8 cellular contexts compared by ENCODE assay signal in the genomic region with DNA sequence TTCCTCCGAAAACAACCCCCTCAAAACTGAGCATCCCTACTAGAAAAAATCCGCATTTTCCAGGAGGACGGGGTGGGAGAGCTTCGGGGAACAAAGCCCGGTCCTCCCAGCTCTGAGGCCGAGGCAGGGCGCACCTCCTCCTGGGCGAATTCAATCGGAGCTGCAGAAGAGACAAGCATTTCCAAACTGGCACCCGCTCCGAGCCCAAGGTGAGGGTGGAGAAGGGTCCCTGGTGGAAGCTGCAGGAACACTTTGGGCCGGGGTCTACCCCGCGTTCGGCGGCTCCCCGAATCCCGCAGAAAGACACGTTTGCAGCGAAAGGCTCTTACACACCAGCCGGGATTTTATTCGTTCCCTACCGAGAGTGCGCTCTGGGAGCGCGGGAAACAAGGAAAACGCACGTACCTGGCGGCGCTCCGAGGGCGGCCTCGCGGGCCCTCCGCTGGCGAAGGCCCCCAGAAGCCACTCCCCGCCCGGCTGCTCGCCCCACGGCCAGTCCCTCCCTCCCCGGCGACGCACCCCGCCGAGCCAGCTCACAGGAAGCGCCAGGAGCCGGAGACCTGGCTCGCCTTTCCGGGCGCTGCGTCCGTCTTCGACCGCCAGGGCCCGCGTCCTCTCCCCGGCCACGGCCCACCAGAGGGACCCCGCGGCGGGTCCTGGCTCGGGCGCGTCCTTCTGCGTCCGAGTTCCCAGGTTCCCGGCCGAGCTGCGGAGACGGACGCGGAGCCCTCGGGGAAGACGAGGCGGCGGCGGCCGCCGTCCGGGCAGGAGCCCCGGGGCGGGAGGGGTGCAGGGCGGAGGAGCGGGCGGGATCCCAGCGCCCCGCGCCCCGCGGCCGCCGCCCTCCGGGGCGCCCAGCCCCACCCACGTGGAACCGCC. TPM values are rescaled to one million over a fixed set of nuclear protein-coding genes. Genes with fewer than 3 reads are reported as not detected.
A peak's percentile ranks its signal among the peaks of the same experiment; 100 is the strongest.
DNase-seq lines count a peak whose midpoint lies in the region; ATAC-seq and TF ChIP-seq lines count a peak whose summit lies in the region.

No MANE protein-coding gene starts in this region.

- intact Hi-C loops in left cardiac atrium (cut with DNase I) = no loop called here
- intact Hi-C loops in posterior vena cava (cut with DNase I) = no loop called here

- peaks cover 18% of the 10 kb centered on the region for H3K4me1 ChIP-seq in RWPE2 (ENCODE audit: insufficient read depth, poor library complexity, severe bottlenecking)

- no peak for TF ChIP-seq EP300 in Ishikawa (IDR thresholded peaks at IDR 0.05; ENCODE audit: borderline replicate concordance)

- peak; percentile 36 for ATAC-seq in GM21576 (IDR thresholded peaks at IDR 0.05; ENCODE audit: unreplicated experiment)
- ATAC-seq in RWPE2 (ENCODE audit: low read depth) = peak; percentile 58
- peak; percentile 67 to 71 for ATAC-seq in left cardiac atrium

- peak overlapping the region; percentile 86 for H3K4me3 ChIP-seq in RWPE2 (ENCODE audit: severe bottlenecking)

- no peak for TF ChIP-seq CTCF in RWPE2 (IDR thresholded peaks at IDR 0.05; ENCODE audit: poor library complexity, severe bottlenecking)

- peaks cover 5% of the 10 kb centered on the region; the same call in 1 of the 2 replicates for H3K36me3 ChIP-seq in RWPE2 (ENCODE audit: low read depth)

- no peak for TF ChIP-seq RAD21 in Ishikawa (IDR thresholded peaks at IDR 0.05; ENCODE audit: low read depth)

- H3K27me3 ChIP-seq in RWPE2 (ENCODE audit: insufficient read depth, poor library complexity, severe bottlenecking) = no peaks in the 10 kb centered on the region

- peak; percentile 78 for DNase-seq in ELF-1 (ENCODE audit: low read depth, low spot score)
- DNase-seq in RWPE2 (ENCODE audit: low spot score) = peak; percentile 96
- DNase-seq in left cardiac atrium = peak; percentile 93
- DNase-seq in posterior vena cava (ENCODE audit: low spot score) = peak; percentile 97
- no peak for DNase-seq in iPS-NIHi7 (ENCODE audit: extremely low spot score)

- peak overlapping the region; percentile 93 for H3K27ac ChIP-seq in RWPE2 (ENCODE audit: poor library complexity, severe bottlenecking)
- H3K27ac ChIP-seq in angular gyrus (ENCODE audit: low read depth, low read length) = peak overlapping the region; percentile 48

- no peaks in the 10 kb centered on the region for H3K9me3 ChIP-seq in RWPE2 (ENCODE audit: severe bottlenecking)

TF ChIP-seq in Ishikawa, 13 proteins besides CTCF, POLR2A, EP300 and RAD21:
- TF ChIP-seq TAF1 (IDR thresholded peaks at IDR 0.05; ENCODE audit: low read depth) (peak; percentile 28; the same call in 1 of the 2 replicates), CEBPB (IDR thresholded peaks at IDR 0.05) (no peak), ZBTB7A (IDR thresholded peaks at IDR 0.05; ENCODE audit: low read depth) (peak; percentile 72), MAX (IDR thresholded peaks at IDR 0.05) (peak; percentile 92), REST (IDR thresholded peaks at IDR 0.05; ENCODE audit: low read depth) (no peak)
TF ChIP-seq in Ishikawa: peak in this region for 3.

RNA-seq across cellular contexts. Expression of gene BAHCC1, which starts 49.8 kb away (rescaled TPM):
- 1 to 10 TPM; 8.3 to 9.9 TPM for total RNA-seq in left cardiac atrium
- 10 to 100 TPM; 17.3 to 19.1 TPM for total RNA-seq in posterior vena cava

RNA-seq across cellular contexts. Expression of gene SLC38A10, which starts 50.3 kb away (rescaled TPM):
- total RNA-seq in left cardiac atrium (10 to 100 TPM; 46.4 to 54.0 TPM), posterior vena cava (10 to 100 TPM; 59.6 to 85.1 TPM)
